Comparison of ENCODE assay signal across 26 cellular contexts in genomic region chr11:71364806-71365205, GRCh38.
"Had no signal": no experiment of that assay in that cellular context is flagged by ENCODE, and none has a peak within 500 bp of the region (broad histone marks: within the 10 kb centered on the region; RNA-seq: fewer than 3 reads in every experiment).

No MANE protein-coding gene starts in this region.

- H3K36me3 Mint-ChIP-seq: activated CD4-positive, alpha-beta memory T cell treated with anti-CD3 and anti-CD28 coated beads for 36 hours; activated naive CD4-positive, alpha-beta T cell treated with anti-CD3 and anti-CD28 coated beads, Interleukin-2, amount 10 ng/mL, durations not matched to agents 7 days and 5 days; activated naive CD8-positive, alpha-beta T cell treated with anti-CD3 and anti-CD28 coated beads, Interleukin-2, amount 10 ng/mL, durations not matched to agents 7 days and 5 days; naive B cell; stimulated activated naive B cell treated with anti-CD40 and anti-IgM and Interleukin-4, amounts not matched to agents 10 μg/mL and 1 μg/mL and 100 μg/mL, for 72 hours had no signal

- H3K27ac ChIP-seq: epithelial cell of prostate, esophagus squamous epithelium, pancreas, prostate gland, stomach, suprapubic skin, tibial nerve had no signal

- DNase-seq: activated CD4-positive, alpha-beta memory T cell treated with anti-CD3 and anti-CD28 coated beads for 36 hours; activated CD4-positive, alpha-beta T cell treated with anti-CD3 and anti-CD28 coated beads, Interleukin-2, amount 10 ng/mL, durations not matched to agents 24 days and 14 days; activated CD4-positive, CD25-positive, alpha-beta regulatory T cell treated with anti-CD3 and anti-CD28 coated beads, Interleukin-2, amount 50 U/mL, for 72 hours; activated CD8-positive, alpha-beta memory T cell treated with anti-CD3 and anti-CD28 coated beads, Interleukin-2, amount 50 U/mL, for 4 hours; activated gamma-delta T cell; activated naive CD4-positive, alpha-beta T cell treated with anti-CD3 and anti-CD28 coated beads, Interleukin-2, amount 10 ng/mL, durations not matched to agents 7 days and 5 days; activated naive CD8-positive, alpha-beta T cell treated with anti-CD3 and anti-CD28 coated beads, Interleukin-2, amount 10 ng/mL, durations not matched to agents 7 days and 5 days; activated T-cell treated with anti-CD3 and anti-CD28 coated beads, Interleukin-2, amount 50 U/mL, for 24 hours; central memory CD4-positive, alpha-beta T cell; effector CD4-positive, alpha-beta T cell; esophagus squamous epithelium; foreskin melanocyte; left cardiac atrium; left ventricle myocardium superior; naive B cell; nephron progenitor cell; pancreas; stimulated activated CD4-positive, alpha-beta T cell treated with anti-CD3 and anti-CD28 coated beads, Interleukin-1b, Interleukin-23, amount 100 ng/mL, for 48 hours; stimulated activated naive B cell treated with anti-CD40 and anti-IgM and Interleukin-4, amounts not matched to agents 10 μg/mL and 1 μg/mL and 100 μg/mL, for 72 hours; stomach had no signal

- H3K9me3 ChIP-seq: esophagus squamous epithelium, pancreas, prostate gland, stomach, suprapubic skin, tibial nerve had no signal

- H3K27me3 ChIP-seq: pancreas, tibial nerve had no signal

- H3K27me3 Mint-ChIP-seq: activated CD4-positive, alpha-beta T cell treated with anti-CD3 and anti-CD28 coated beads, Interleukin-2, amount 10 ng/mL, durations not matched to agents 24 days and 14 days; activated naive CD4-positive, alpha-beta T cell treated with anti-CD3 and anti-CD28 coated beads, Interleukin-2, amount 10 ng/mL, durations not matched to agents 7 days and 5 days; activated naive CD8-positive, alpha-beta T cell treated with anti-CD3 and anti-CD28 coated beads, Interleukin-2, amount 10 ng/mL, durations not matched to agents 7 days and 5 days; dendritic cell treated with granulocyte-macrophage colony-stimulating factor and Interleukin-4, amounts not matched to agents 40 ng/mL and 50 ng/mL, for 4 days had no signal

- H3K4me3 ChIP-seq: esophagus squamous epithelium, pancreas, prostate gland, smooth muscle cell, stomach, suprapubic skin, tibial nerve had no signal

- H3K36me3 ChIP-seq: esophagus squamous epithelium, pancreas, prostate gland, stomach, suprapubic skin, tibial nerve had no signal

- H3K4me1 ChIP-seq: esophagus squamous epithelium, pancreas, prostate gland, stomach, suprapubic skin, tibial nerve had no signal

- H3K4me1 Mint-ChIP-seq: activated CD4-positive, alpha-beta T cell treated with anti-CD3 and anti-CD28 coated beads, Interleukin-2, amount 10 ng/mL, durations not matched to agents 24 days and 14 days; activated naive CD4-positive, alpha-beta T cell treated with anti-CD3 and anti-CD28 coated beads, Interleukin-2, amount 10 ng/mL, durations not matched to agents 7 days and 5 days; activated naive CD8-positive, alpha-beta T cell treated with anti-CD3 and anti-CD28 coated beads, Interleukin-2, amount 10 ng/mL, durations not matched to agents 7 days and 5 days; nephron progenitor cell had no signal

- H3K9me3 Mint-ChIP-seq: activated CD4-positive, alpha-beta memory T cell treated with anti-CD3 and anti-CD28 coated beads for 36 hours; activated CD4-positive, alpha-beta T cell treated with anti-CD3 and anti-CD28 coated beads, Interleukin-2, amount 10 ng/mL, durations not matched to agents 24 days and 14 days; activated naive CD4-positive, alpha-beta T cell treated with anti-CD3 and anti-CD28 coated beads, Interleukin-2, amount 10 ng/mL, durations not matched to agents 7 days and 5 days; activated naive CD8-positive, alpha-beta T cell treated with anti-CD3 and anti-CD28 coated beads, Interleukin-2, amount 10 ng/mL, durations not matched to agents 7 days and 5 days; activated T-cell treated with anti-CD3 and anti-CD28 coated beads, Interleukin-2, amount 50 U/mL, for 24 hours; dendritic cell treated with granulocyte-macrophage colony-stimulating factor and Interleukin-4, amounts not matched to agents 40 ng/mL and 50 ng/mL, for 4 days; nephron progenitor cell; stimulated activated naive B cell treated with anti-CD40 and anti-IgM and Interleukin-4, amounts not matched to agents 10 μg/mL and 1 μg/mL and 100 μg/mL, for 72 hours had no signal

- H3K4me3 Mint-ChIP-seq: activated CD4-positive, alpha-beta memory T cell treated with anti-CD3 and anti-CD28 coated beads for 36 hours; activated CD4-positive, alpha-beta T cell treated with anti-CD3 and anti-CD28 coated beads, Interleukin-2, amount 10 ng/mL, durations not matched to agents 24 days and 14 days; activated naive CD4-positive, alpha-beta T cell treated with anti-CD3 and anti-CD28 coated beads, Interleukin-2, amount 10 ng/mL, durations not matched to agents 7 days and 5 days; activated naive CD8-positive, alpha-beta T cell treated with anti-CD3 and anti-CD28 coated beads, Interleukin-2, amount 10 ng/mL, durations not matched to agents 7 days and 5 days; activated T-cell treated with anti-CD3 and anti-CD28 coated beads, Interleukin-2, amount 50 U/mL, for 24 hours; dendritic cell treated with granulocyte-macrophage colony-stimulating factor and Interleukin-4, amounts not matched to agents 40 ng/mL and 50 ng/mL, for 4 days; naive B cell; nephron progenitor cell; stimulated activated naive B cell treated with anti-CD40 and anti-IgM and Interleukin-4, amounts not matched to agents 10 μg/mL and 1 μg/mL and 100 μg/mL, for 72 hours had no signal

- H3K27ac Mint-ChIP-seq: activated CD4-positive, alpha-beta memory T cell treated with anti-CD3 and anti-CD28 coated beads for 36 hours; activated CD4-positive, alpha-beta T cell treated with anti-CD3 and anti-CD28 coated beads, Interleukin-2, amount 10 ng/mL, durations not matched to agents 24 days and 14 days; activated naive CD4-positive, alpha-beta T cell treated with anti-CD3 and anti-CD28 coated beads, Interleukin-2, amount 10 ng/mL, durations not matched to agents 7 days and 5 days; activated naive CD8-positive, alpha-beta T cell treated with anti-CD3 and anti-CD28 coated beads, Interleukin-2, amount 10 ng/mL, durations not matched to agents 7 days and 5 days; activated T-cell treated with anti-CD3 and anti-CD28 coated beads, Interleukin-2, amount 50 U/mL, for 24 hours; dendritic cell treated with granulocyte-macrophage colony-stimulating factor and Interleukin-4, amounts not matched to agents 40 ng/mL and 50 ng/mL, for 4 days; naive B cell; nephron progenitor cell; stimulated activated naive B cell treated with anti-CD40 and anti-IgM and Interleukin-4, amounts not matched to agents 10 μg/mL and 1 μg/mL and 100 μg/mL, for 72 hours had no signal

- H3K4me2 ChIP-seq: smooth muscle cell had no signal
